In the genomic region with DNA sequence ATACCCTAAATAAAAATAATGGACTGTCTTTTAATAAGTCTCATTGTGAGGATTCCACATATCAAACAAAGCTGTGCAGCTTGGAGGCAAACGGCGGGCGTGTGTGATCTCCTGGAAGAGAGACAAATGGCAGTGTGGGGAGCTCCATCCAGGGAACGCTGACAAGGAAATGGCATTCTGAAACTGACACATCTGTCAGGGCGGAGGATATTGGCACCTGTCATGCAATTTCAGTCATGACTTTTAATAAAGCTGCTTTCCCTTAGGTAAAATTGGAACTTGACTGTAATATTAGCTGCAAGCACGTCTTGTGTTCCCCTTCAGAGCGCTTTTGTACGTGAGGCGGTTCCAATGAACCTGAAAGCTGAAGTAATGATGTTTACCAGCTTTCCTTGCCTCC, we compare ENCODE assay signal across 1 cellular context.
TF ChIP-seq lines count a peak whose summit lies in the region.

No MANE protein-coding gene starts in this region.

TF ChIP-seq in GM23338, 12 proteins besides CTCF, POLR2A, EP300 and RAD21:
- TF ChIP-seq, protein P1, sequence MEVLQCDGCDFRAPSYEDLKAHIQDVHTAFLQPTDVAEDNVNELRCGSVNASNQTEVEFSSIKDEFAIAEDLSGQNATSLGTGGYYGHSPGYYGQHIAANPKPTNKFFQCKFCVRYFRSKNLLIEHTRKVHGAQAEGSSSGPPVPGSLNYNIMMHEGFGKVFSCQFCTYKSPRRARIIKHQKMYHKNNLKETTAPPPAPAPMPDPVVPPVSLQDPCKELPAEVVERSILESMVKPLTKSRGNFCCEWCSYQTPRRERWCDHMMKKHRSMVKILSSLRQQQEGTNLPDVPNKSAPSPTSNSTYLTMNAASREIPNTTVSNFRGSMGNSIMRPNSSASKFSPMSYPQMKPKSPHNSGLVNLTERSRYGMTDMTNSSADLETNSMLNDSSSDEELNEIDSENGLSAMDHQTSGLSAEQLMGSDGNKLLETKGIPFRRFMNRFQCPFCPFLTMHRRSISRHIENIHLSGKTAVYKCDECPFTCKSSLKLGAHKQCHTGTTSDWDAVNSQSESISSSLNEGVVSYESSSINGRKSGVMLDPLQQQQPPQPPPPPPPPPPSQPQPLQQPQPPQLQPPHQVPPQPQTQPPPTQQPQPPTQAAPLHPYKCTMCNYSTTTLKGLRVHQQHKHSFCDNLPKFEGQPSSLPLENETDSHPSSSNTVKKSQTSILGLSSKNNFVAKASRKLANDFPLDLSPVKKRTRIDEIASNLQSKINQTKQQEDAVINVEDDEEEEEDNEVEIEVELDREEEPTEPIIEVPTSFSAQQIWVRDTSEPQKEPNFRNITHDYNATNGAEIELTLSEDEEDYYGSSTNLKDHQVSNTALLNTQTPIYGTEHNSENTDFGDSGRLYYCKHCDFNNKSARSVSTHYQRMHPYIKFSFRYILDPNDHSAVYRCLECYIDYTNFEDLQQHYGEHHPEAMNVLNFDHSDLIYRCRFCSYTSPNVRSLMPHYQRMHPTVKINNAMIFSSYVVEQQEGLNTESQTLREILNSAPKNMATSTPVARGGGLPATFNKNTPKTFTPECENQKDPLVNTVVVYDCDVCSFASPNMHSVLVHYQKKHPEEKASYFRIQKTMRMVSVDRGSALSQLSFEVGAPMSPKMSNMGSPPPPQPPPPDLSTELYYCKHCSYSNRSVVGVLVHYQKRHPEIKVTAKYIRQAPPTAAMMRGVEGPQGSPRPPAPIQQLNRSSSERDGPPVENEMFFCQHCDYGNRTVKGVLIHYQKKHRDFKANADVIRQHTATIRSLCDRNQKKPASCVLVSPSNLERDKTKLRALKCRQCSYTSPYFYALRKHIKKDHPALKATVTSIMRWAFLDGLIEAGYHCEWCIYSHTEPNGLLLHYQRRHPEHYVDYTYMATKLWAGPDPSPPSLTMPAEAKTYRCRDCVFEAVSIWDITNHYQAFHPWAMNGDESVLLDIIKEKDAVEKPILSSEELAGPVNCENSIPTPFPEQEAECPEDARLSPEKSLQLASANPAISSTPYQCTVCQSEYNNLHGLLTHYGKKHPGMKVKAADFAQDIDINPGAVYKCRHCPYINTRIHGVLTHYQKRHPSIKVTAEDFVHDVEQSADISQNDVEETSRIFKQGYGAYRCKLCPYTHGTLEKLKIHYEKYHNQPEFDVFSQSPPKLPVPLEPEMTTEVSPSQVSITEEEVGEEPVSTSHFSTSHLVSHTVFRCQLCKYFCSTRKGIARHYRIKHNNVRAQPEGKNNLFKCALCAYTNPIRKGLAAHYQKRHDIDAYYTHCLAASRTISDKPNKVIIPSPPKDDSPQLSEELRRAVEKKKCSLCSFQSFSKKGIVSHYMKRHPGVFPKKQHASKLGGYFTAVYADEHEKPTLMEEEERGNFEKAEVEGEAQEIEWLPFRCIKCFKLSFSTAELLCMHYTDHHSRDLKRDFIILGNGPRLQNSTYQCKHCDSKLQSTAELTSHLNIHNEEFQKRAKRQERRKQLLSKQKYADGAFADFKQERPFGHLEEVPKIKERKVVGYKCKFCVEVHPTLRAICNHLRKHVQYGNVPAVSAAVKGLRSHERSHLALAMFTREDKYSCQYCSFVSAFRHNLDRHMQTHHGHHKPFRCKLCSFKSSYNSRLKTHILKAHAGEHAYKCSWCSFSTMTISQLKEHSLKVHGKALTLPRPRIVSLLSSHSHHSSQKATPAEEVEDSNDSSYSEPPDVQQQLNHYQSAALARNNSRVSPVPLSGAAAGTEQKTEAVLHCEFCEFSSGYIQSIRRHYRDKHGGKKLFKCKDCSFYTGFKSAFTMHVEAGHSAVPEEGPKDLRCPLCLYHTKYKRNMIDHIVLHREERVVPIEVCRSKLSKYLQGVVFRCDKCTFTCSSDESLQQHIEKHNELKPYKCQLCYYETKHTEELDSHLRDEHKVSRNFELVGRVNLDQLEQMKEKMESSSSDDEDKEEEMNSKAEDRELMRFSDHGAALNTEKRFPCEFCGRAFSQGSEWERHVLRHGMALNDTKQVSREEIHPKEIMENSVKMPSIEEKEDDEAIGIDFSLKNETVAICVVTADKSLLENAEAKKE (CRISPR knock-in tag; IDR thresholded peaks at IDR 0.05), result no peak
- TF ChIP-seq ZNF331 (CRISPR knock-in tag; IDR thresholded peaks at IDR 0.05; ENCODE audit: low read depth), result no peak
- no peak for TF ChIP-seq POLR2AphosphoS5 (IDR thresholded peaks at IDR 0.05; ENCODE audit: low read depth)
- no peak for TF ChIP-seq CREB1 (CRISPR knock-in tag; IDR thresholded peaks at IDR 0.05; ENCODE audit: low read depth)
- TF ChIP-seq JUNB (IDR thresholded peaks at IDR 0.05; ENCODE audit: unreplicated experiment), result no peak
- TF ChIP-seq STAT1 (IDR thresholded peaks at IDR 0.05; ENCODE audit: unreplicated experiment), result no peak
- TF ChIP-seq, protein P2, sequence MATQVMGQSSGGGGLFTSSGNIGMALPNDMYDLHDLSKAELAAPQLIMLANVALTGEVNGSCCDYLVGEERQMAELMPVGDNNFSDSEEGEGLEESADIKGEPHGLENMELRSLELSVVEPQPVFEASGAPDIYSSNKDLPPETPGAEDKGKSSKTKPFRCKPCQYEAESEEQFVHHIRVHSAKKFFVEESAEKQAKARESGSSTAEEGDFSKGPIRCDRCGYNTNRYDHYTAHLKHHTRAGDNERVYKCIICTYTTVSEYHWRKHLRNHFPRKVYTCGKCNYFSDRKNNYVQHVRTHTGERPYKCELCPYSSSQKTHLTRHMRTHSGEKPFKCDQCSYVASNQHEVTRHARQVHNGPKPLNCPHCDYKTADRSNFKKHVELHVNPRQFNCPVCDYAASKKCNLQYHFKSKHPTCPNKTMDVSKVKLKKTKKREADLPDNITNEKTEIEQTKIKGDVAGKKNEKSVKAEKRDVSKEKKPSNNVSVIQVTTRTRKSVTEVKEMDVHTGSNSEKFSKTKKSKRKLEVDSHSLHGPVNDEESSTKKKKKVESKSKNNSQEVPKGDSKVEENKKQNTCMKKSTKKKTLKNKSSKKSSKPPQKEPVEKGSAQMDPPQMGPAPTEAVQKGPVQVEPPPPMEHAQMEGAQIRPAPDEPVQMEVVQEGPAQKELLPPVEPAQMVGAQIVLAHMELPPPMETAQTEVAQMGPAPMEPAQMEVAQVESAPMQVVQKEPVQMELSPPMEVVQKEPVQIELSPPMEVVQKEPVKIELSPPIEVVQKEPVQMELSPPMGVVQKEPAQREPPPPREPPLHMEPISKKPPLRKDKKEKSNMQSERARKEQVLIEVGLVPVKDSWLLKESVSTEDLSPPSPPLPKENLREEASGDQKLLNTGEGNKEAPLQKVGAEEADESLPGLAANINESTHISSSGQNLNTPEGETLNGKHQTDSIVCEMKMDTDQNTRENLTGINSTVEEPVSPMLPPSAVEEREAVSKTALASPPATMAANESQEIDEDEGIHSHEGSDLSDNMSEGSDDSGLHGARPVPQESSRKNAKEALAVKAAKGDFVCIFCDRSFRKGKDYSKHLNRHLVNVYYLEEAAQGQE (IDR thresholded peaks at IDR 0.05; ENCODE audit: unreplicated experiment), result no peak
- no peak for TF ChIP-seq EZH2 (IDR thresholded peaks at IDR 0.05; ENCODE audit: low read depth, unreplicated experiment)
- no peak for TF ChIP-seq EZH2phosphoT487 (IDR thresholded peaks at IDR 0.05; ENCODE audit: unreplicated experiment)
- TF ChIP-seq, protein P3, sequence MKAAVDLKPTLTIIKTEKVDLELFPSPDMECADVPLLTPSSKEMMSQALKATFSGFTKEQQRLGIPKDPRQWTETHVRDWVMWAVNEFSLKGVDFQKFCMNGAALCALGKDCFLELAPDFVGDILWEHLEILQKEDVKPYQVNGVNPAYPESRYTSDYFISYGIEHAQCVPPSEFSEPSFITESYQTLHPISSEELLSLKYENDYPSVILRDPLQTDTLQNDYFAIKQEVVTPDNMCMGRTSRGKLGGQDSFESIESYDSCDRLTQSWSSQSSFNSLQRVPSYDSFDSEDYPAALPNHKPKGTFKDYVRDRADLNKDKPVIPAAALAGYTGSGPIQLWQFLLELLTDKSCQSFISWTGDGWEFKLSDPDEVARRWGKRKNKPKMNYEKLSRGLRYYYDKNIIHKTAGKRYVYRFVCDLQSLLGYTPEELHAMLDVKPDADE (IDR thresholded peaks at IDR 0.05), result no peak
- TF ChIP-seq ZNF114 (CRISPR knock-in tag; IDR thresholded peaks at IDR 0.05), result no peak
- TF ChIP-seq NANOG (IDR thresholded peaks at IDR 0.05; ENCODE audit: borderline replicate concordance), result no peak
